ENCODE assay signal across 8 cellular contexts in the genomic region with DNA sequence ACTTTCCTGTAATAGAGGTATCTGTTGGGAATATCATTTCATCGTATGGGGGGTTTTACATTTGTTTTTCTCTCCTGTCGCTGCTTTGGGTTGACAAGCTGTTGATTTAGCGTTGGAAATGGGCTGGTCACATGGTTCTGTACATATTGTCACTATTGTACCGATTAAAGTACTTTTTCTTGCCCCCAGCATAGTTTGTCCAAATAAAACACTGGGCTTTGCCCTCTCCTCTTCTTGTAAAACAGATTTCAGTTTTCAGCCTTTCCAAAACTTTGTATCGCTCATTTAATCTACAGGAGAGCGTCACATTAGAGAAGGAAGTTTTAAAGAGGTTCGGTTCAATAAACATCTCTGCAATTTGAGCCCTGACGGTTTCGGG. TPM values are rescaled to one million over a fixed set of nuclear protein-coding genes. Genes with fewer than 3 reads are reported as not detected.
DNase-seq lines count a peak whose midpoint lies in the region; FAIRE-seq and TF ChIP-seq lines count a peak whose summit lies in the region.

No MANE protein-coding gene starts in this region.

- peaks cover 57% of the 10 kb centered on the region for H3K36me3 Mint-ChIP-seq in Caco-2 (ENCODE audit: insufficient read depth, unreplicated experiment)
- peaks cover 17% of the 10 kb centered on the region for H3K36me3 Mint-ChIP-seq in endodermal cell (ENCODE audit: low read depth)
- peaks cover 24% of the 10 kb centered on the region for H3K36me3 Mint-ChIP-seq in osteocyte (ENCODE audit: unreplicated experiment)

- H3K27me3 ChIP-seq in Caco-2 (replicated peaks; ENCODE audit: control insufficient read depth, insufficient read depth, low read length) (no peaks in the 10 kb centered on the region), NT2/D1 (ENCODE audit: insufficient read depth, insufficient read length) (peaks cover 50% of the 10 kb centered on the region), endodermal cell (ENCODE audit: control insufficient read depth, insufficient read depth, low read length, poor library complexity, severe bottlenecking) (peaks cover 58% of the 10 kb centered on the region)

- FAIRE-seq in D721Med (lab: Jason Lieb, UNC), result no peak

- H3K27ac ChIP-seq in endodermal cell (ENCODE audit: low read depth, low read length), result no peak overlapping the region

- CTCF ChIA-PET in Caco-2 (lab: Charles Lee), result interaction anchor here (0.7 kb wide), 1 partner anchor 660 kb away, joined by 3 read pairs; no protein-coding TSS in a partner anchor

- peak overlapping the region; percentile 57 for H3K27ac Mint-ChIP-seq in Caco-2 (ENCODE audit: unreplicated experiment)
- H3K27ac Mint-ChIP-seq in endodermal cell, result no peak overlapping the region
- peak overlapping the region; percentile 62 for H3K27ac Mint-ChIP-seq in osteocyte (ENCODE audit: unreplicated experiment)

- H3K9me3 Mint-ChIP-seq in Caco-2 (ENCODE audit: unreplicated experiment) (no peaks in the 10 kb centered on the region), endodermal cell (no peaks in the 10 kb centered on the region), osteocyte (ENCODE audit: unreplicated experiment) (no peaks in the 10 kb centered on the region)

- peak overlapping the region; percentile 64 for H3K9ac ChIP-seq in NT2/D1 (ENCODE audit: insufficient read length, low read depth)
- no peak overlapping the region for H3K9ac ChIP-seq in endodermal cell (ENCODE audit: extremely low read depth, low read length, poor library complexity, severe bottlenecking)

- TSS peak; percentile 38 for BruUV-seq in Caco-2 (replicated peaks; lab: Mats Ljungman, UMichigan)

- POLR2A ChIA-PET in Caco-2 (lab: Charles Lee), result interaction anchor here (1.2 kb wide), 1 partner anchor 8 kb away, joined by 3 read pairs; a partner anchor contains a TSS

- peaks cover 2% of the 10 kb centered on the region for H3K27me3 Mint-ChIP-seq in Caco-2 (ENCODE audit: insufficient read depth, unreplicated experiment)
- H3K27me3 Mint-ChIP-seq in endodermal cell (ENCODE audit: insufficient read depth), result peaks cover 69% of the 10 kb centered on the region
- H3K27me3 Mint-ChIP-seq in osteocyte (ENCODE audit: unreplicated experiment), result peaks cover 34% of the 10 kb centered on the region

- H3K4me1 Mint-ChIP-seq in Caco-2 (ENCODE audit: low read depth, unreplicated experiment) (peaks cover 21% of the 10 kb centered on the region), endodermal cell (peaks cover 37% of the 10 kb centered on the region), osteocyte (ENCODE audit: unreplicated experiment) (peaks cover 35% of the 10 kb centered on the region)

- DNase-seq in Caco-2 (no peak), NT2/D1 (ENCODE audit: low read depth, low spot score) (no peak), endodermal cell (no peak), osteocyte (ENCODE audit: extremely low spot score, unreplicated experiment) (no peak), NCI-H187 (lab: John Stamatoyannopoulos, UW) (no peak), D721Med (ENCODE audit: insufficient read length, low spot score) (no peak), cortex of kidney (lab: John Stamatoyannopoulos, UW) (no peak), Ammon's horn (ENCODE audit: low spot score) (no peak)

- H3K4me3 Mint-ChIP-seq in Caco-2 (ENCODE audit: unreplicated experiment) (peak overlapping the region; percentile 71), endodermal cell (peak overlapping the region; percentile 68), osteocyte (ENCODE audit: unreplicated experiment) (peak overlapping the region; percentile 83)

- TF ChIP-seq CTCF in Caco-2 (IDR thresholded peaks at IDR 0.05; ENCODE audit: insufficient read depth in 1 of 2, low read depth in 1 of 2, low read length in 1 of 2, severe bottlenecking in 1 of 2, unreplicated experiment in 1 of 2), result no peak
- TF ChIP-seq CTCF in endodermal cell (conservative IDR thresholded peaks at IDR 0.05), result no peak
- TF ChIP-seq CTCF in osteocyte (IDR thresholded peaks at IDR 0.05), result no peak
- no peak for TF ChIP-seq CTCF in D721Med (IDR thresholded peaks at IDR 0.05; ENCODE audit: insufficient read depth, missing control alignments)

- no peaks in the 10 kb centered on the region for H3K9me3 ChIP-seq in Caco-2
- no peaks in the 10 kb centered on the region for H3K9me3 ChIP-seq in NT2/D1 (ENCODE audit: insufficient read depth, low read length)
- no peaks in the 10 kb centered on the region for H3K9me3 ChIP-seq in endodermal cell (ENCODE audit: control insufficient read depth, low read length)

- H3K4me1 ChIP-seq in Caco-2, result peaks cover 39% of the 10 kb centered on the region
- H3K4me1 ChIP-seq in NT2/D1 (ENCODE audit: insufficient read depth, insufficient read length), result no peaks in the 10 kb centered on the region
- no peaks in the 10 kb centered on the region for H3K4me1 ChIP-seq in endodermal cell (ENCODE audit: control insufficient read depth, insufficient read depth, low read length)

- H3K4me3 ChIP-seq in Caco-2 (ENCODE audit: low read depth, low read length) (peak overlapping the region; percentile 62), NT2/D1 (ENCODE audit: insufficient read length, low read depth) (peak overlapping the region; percentile 34), endodermal cell (ENCODE audit: low read length) (peak overlapping the region; percentile 80)

- H3K36me3 ChIP-seq in Caco-2 (ENCODE audit: control insufficient read depth, insufficient read depth, low read length) (peaks cover 2% of the 10 kb centered on the region; the same call in 1 of the 2 replicates), NT2/D1 (ENCODE audit: insufficient read depth, insufficient read length, low read length) (peaks cover 5% of the 10 kb centered on the region), endodermal cell (ENCODE audit: control insufficient read depth, insufficient read depth, low read length) (peaks cover 29% of the 10 kb centered on the region)

- 1 to 2% methylated on average over 5 to 9 of the region's 9 CpGs for WGBS in endodermal cell (ENCODE audit: insufficient coverage in 1 of 2, insufficient read length in 1 of 2), 2 experiments

- intact Hi-C loops in Caco-2 (cut with micrococcal nuclease; ENCODE audit: unreplicated experiment), result loop anchor here (5.0 to 10.0 kb wide), 3 partner anchors 240 to 793 kb away; a partner anchor contains a TSS

RNA-seq across cellular contexts. Expression of a gene that starts 4.0 kb away (rescaled TPM):
- 118 and 121 TPM in 2 replicates for total RNA-seq in Caco-2 (2022)
- total RNA-seq in endodermal cell, result 10 to 100 TPM; 12.2 to 15.5 TPM
- 37.9 TPM for polyA plus RNA-seq in endodermal cell (2013, experiment 1 of 2)
- 31.3 TPM for polyA plus RNA-seq in endodermal cell (2013, experiment 2 of 2)
- 41.7 and 48.5 TPM in 2 replicates for total RNA-seq in osteocyte

RNA-seq across cellular contexts. Expression of a gene that starts 8.7 kb away (rescaled TPM):
- total RNA-seq in Caco-2 (2022), result 50.7 and 55.4 TPM in 2 replicates
- 10 to 100 TPM; 10.4 to 14.9 TPM for total RNA-seq in endodermal cell
- 30.4 TPM for polyA plus RNA-seq in endodermal cell (2013, experiment 1 of 2)
- polyA plus RNA-seq in endodermal cell (2013, experiment 2 of 2), result 22.6 TPM
- 69.1 and 69.6 TPM in 2 replicates for total RNA-seq in osteocyte

RNA-seq across cellular contexts. Expression of a gene that starts 20.4 kb away (rescaled TPM):
- total RNA-seq in Caco-2 (2022) (0.79 and 0.81 TPM in 2 replicates), endodermal cell (1 to 10 TPM; 1.1 to 2.1 TPM), osteocyte (not detected in 2 replicates)
- 1.9 TPM for polyA plus RNA-seq in endodermal cell (2013, experiment 1 of 2)
- 1.7 TPM for polyA plus RNA-seq in endodermal cell (2013, experiment 2 of 2)
